Comparison of ENCODE assay signal across 11 cellular contexts in genomic region chr10:60827791-60828488, GRCh38. TPM values are rescaled to one million over a fixed set of nuclear protein-coding genes. Genes with fewer than 3 reads are reported as not detected.
DNase-seq lines count a peak whose midpoint lies in the region; ATAC-seq, FAIRE-seq and TF ChIP-seq lines count a peak whose summit lies in the region.
"Had no signal": no experiment of that assay in that cellular context is flagged by ENCODE, and none has a peak within 500 bp of the region (broad histone marks: within the 10 kb centered on the region; RNA-seq: fewer than 3 reads in every experiment).

No MANE protein-coding gene starts in this region.

- no peak overlapping the region for H3K4me2 ChIP-seq in H1 (ENCODE audit: insufficient read depth in 1 of 2, low read depth in 2 of 2, low read length in 2 of 2)

- H3K36me3 Mint-ChIP-seq in activated T-cell treated with anti-CD3 and anti-CD28 coated beads, Interleukin-2, amount 50 U/mL, for 4 hours (ENCODE audit: insufficient read depth): no peaks in the 10 kb centered on the region

- no peak overlapping the region for H4K5ac ChIP-seq in H1 (ENCODE audit: insufficient read length, low read depth, low read length)

- WGBS in H1 (ENCODE audit: extremely low coverage in 1 of 2, insufficient coverage in 1 of 2, insufficient read length in 1 of 2, insufficient replicate concordance in 2 of 2, low coverage in 1 of 2, low lambda C conversion rate in 2 of 2, missing lambda C conversion rate in 1 of 2), 2 experiments: 84% methylated on average over 5 of the region's 5 CpGs; no CpG with 5 or more reads in 1 of the 2 experiments

- FAIRE-seq in H1 (lab: Jason Lieb, UNC): no peak

- no peak overlapping the region for H2BK15ac ChIP-seq in H1 (ENCODE audit: low read length)

- no peak for TF ChIP-seq RAD21 in H1 (IDR thresholded peaks at IDR 0.05 in 1 of 2, conservative IDR thresholded peaks at IDR 0.05 in 1 of 2; ENCODE audit: low read depth in 2 of 2, low read length in 2 of 2)

- CTCF ChIA-PET in H1 (lab: Charles Lee; ENCODE audit: partially characterized antibody): interaction anchor here (1.8 kb wide), 1 partner anchor 9 kb away, joined by 4 read pairs; no protein-coding TSS in a partner anchor

- peaks cover 6% of the 10 kb centered on the region for H3K4me1 Mint-ChIP-seq in activated T-cell treated with anti-CD3 and anti-CD28 coated beads, Interleukin-2, amount 50 U/mL, for 4 hours (ENCODE audit: low read depth)
- H3K4me1 Mint-ChIP-seq: activated B cell treated with CpG ODN at 0.5 μM for 24 hours had no signal

- no peak for TF ChIP-seq POLR2A in H1 (IDR thresholded peaks at IDR 0.05; ENCODE audit: control extremely low read depth in 1 of 2, low read depth in 2 of 2, low read length in 2 of 2)
- no peak for TF ChIP-seq POLR2A in erythroblast (IDR thresholded peaks at IDR 0.05; ENCODE audit: low read length)

- no peak overlapping the region for H3K56ac ChIP-seq in H1 (replicated peaks; ENCODE audit: insufficient read length, low read depth, low read length)

- H3K27me3 ChIP-seq in H1 (replicated peaks in 1 of 4; ENCODE audit: control insufficient read depth in 3 of 4, extremely low read depth in 1 of 4, insufficient read depth in 3 of 4, low read length in 3 of 4) (no peaks in the 10 kb centered on the region), lower lobe of right lung (ENCODE audit: low read depth) (no peaks in the 10 kb centered on the region)
- H3K27me3 ChIP-seq: tibial nerve had no signal

- H3K9me3 Mint-ChIP-seq in activated T-cell treated with anti-CD3 and anti-CD28 coated beads, Interleukin-2, amount 50 U/mL, for 4 hours: no peaks in the 10 kb centered on the region
- H3K9me3 Mint-ChIP-seq: activated B cell treated with CpG ODN at 0.5 μM for 24 hours had no signal

- H3K9me3 ChIP-seq in H1 (ENCODE audit: insufficient read depth in 2 of 2, low read depth in 1 of 2, low read length in 1 of 2): no peaks in the 10 kb centered on the region
- H3K9me3 ChIP-seq in lower lobe of right lung: no peaks in the 10 kb centered on the region

- TF ChIP-seq CTCF in H1 (IDR thresholded peaks at IDR 0.05; ENCODE audit: control extremely low read depth in 1 of 3, insufficient read depth in 1 of 3, low read depth in 1 of 3, low read length in 3 of 3) (no peak), lower lobe of right lung (IDR thresholded peaks at IDR 0.05) (no peak)

- H3K23ac ChIP-seq in H1 (ENCODE audit: insufficient read length): no peak overlapping the region

- H3K4me1 ChIP-seq in H1 (replicated peaks in 1 of 4; ENCODE audit: control insufficient read depth in 3 of 4, insufficient read depth in 4 of 4, low read length in 3 of 4) (no peaks in the 10 kb centered on the region), lower lobe of right lung (peaks cover 25% of the 10 kb centered on the region)

- no peak overlapping the region for H3K4me3 Mint-ChIP-seq in activated T-cell treated with anti-CD3 and anti-CD28 coated beads, Interleukin-2, amount 50 U/mL, for 4 hours
- H3K4me3 Mint-ChIP-seq: activated B cell treated with CpG ODN at 0.5 μM for 24 hours had no signal

- TF ChIP-seq EP300 in H1 (IDR thresholded peaks at IDR 0.05; ENCODE audit: borderline replicate concordance in 1 of 2, low read depth in 2 of 2, low read length in 2 of 2): no peak

- no peak overlapping the region for H2AFZ ChIP-seq in H1 (ENCODE audit: low read length)

- H2BK12ac ChIP-seq in H1 (ENCODE audit: low read depth, low read length): no peak overlapping the region

- no peaks in the 10 kb centered on the region for H3K36me3 ChIP-seq in H1 (ENCODE audit: control insufficient read depth in 2 of 4, insufficient read depth in 4 of 4, low read length in 3 of 4)
- no peaks in the 10 kb centered on the region for H3K36me3 ChIP-seq in lower lobe of right lung
- H3K36me3 ChIP-seq: tibial nerve had no signal

- H3K79me2 ChIP-seq in H1 (ENCODE audit: control insufficient read depth in 1 of 2, insufficient read depth in 2 of 2, low read length in 2 of 2): no peaks in the 10 kb centered on the region

- no peak overlapping the region for H3K18ac ChIP-seq in H1 (ENCODE audit: extremely low read depth, low read length)

- no peaks in the 10 kb centered on the region for H3K79me1 ChIP-seq in H1 (ENCODE audit: low read depth, low read length)

- H4K20me1 ChIP-seq in H1 (replicated peaks in 1 of 2; ENCODE audit: control insufficient read depth in 1 of 2, insufficient read depth in 2 of 2, low read length in 2 of 2): no peaks in the 10 kb centered on the region

- no peak overlapping the region for H3K4ac ChIP-seq in H1 (replicated peaks; ENCODE audit: insufficient read length, low read depth, low read length)

- peaks cover 11% of the 10 kb centered on the region for H3K27me3 Mint-ChIP-seq in activated T-cell treated with anti-CD3 and anti-CD28 coated beads, Interleukin-2, amount 50 U/mL, for 4 hours (ENCODE audit: low read depth)

- peak; percentile 83 for DNase-seq in AG08395 (ENCODE audit: low spot score)
- peak; percentile 94 for DNase-seq in OCI-M1 (lab: John Stamatoyannopoulos, UW)
- no peak for DNase-seq in H1 (ENCODE audit: low read depth in 1 of 2, low spot score in 2 of 2)
- no peak for DNase-seq in lower lobe of right lung
- DNase-seq in dedifferentiated amniotic fluid mesenchymal stem cell (ENCODE audit: extremely low spot score): no peak
- no peak for DNase-seq in activated T-cell treated with anti-CD3 and anti-CD28 coated beads, Interleukin-2, amount 50 U/mL, for 4 hours
- no peak for DNase-seq in erythroblast (lab: John Stamatoyannopoulos, UW)
- DNase-seq in DMS153 (lab: John Stamatoyannopoulos, UW): no peak
- DNase-seq: activated B cell treated with CpG ODN at 0.5 μM for 24 hours, NCI-H748 treated with DMSO at 0.1 percent for 48 hours had no signal

- H2AK5ac ChIP-seq in H1 (ENCODE audit: low read depth, low read length): no peak overlapping the region

- H3K4me3 ChIP-seq in H1 (ENCODE audit: extremely low read depth in 1 of 4, insufficient read depth in 2 of 4, low read depth in 3 of 4, low read length in 4 of 4): no peak overlapping the region
- H3K4me3 ChIP-seq in lower lobe of right lung: no peak overlapping the region
- H3K4me3 ChIP-seq: tibial nerve had no signal

- no peak overlapping the region for H2BK5ac ChIP-seq in H1 (ENCODE audit: low read depth, low read length)

- intact Hi-C loops in lower lobe of right lung (cut with DNase I): no loop called here

- H2BK120ac ChIP-seq in H1 (replicated peaks; ENCODE audit: low read depth, low read length): no peak overlapping the region

- H3K27ac ChIP-seq in H1 (ENCODE audit: low read depth, low read length): no peak overlapping the region
- peak overlapping the region; percentile 53 for H3K27ac ChIP-seq in lower lobe of right lung
- H3K27ac ChIP-seq: tibial nerve had no signal

- no peak overlapping the region for H4K91ac ChIP-seq in H1 (replicated peaks; ENCODE audit: insufficient read length, low read length)

- H3K9ac ChIP-seq in H1 (replicated peaks in 1 of 4; ENCODE audit: extremely low read depth in 1 of 4, low read depth in 3 of 4, low read length in 3 of 4): no peak overlapping the region

- no peaks in the 10 kb centered on the region for H3K23me2 ChIP-seq in H1 (ENCODE audit: low read depth, low read length)

- 0 out of 2 replicates have a peak overlapping the region, but pooled peaks have one; percentile 52 for H2BK20ac ChIP-seq in H1 (ENCODE audit: low read length)

- POLR2A ChIA-PET in H1 (lab: Charles Lee; ENCODE audit: partially characterized antibody): no interaction called here

- no peak overlapping the region for H4K8ac ChIP-seq in H1 (ENCODE audit: extremely low read depth, insufficient read depth, low read length)

- no peak overlapping the region for H3K14ac ChIP-seq in H1 (ENCODE audit: insufficient read length)

- peak; percentile 56 to 87 for ATAC-seq in lower lobe of right lung
- no peak for ATAC-seq in activated T-cell treated with anti-CD3 and anti-CD28 coated beads, Interleukin-2, amount 50 U/mL, for 4 hours

TF ChIP-seq in H1, 55 proteins besides CTCF, POLR2A, EP300 and RAD21:
- no peak for TF ChIP-seq RFX5 (IDR thresholded peaks at IDR 0.05; ENCODE audit: borderline replicate concordance, low read depth, low read length)
- TF ChIP-seq JUND (IDR thresholded peaks at IDR 0.05; ENCODE audit: low read length): no peak

RNA-seq across cellular contexts. Expression of gene CDK1, which starts 49.7 kb away (rescaled TPM):
- 98.8 and 111 TPM in 2 replicates for total RNA-seq in H1 (2021; fragmentation: NEBNext Ultra II Directional; extraction: Animal tissue kit (Norgen Biotek cat#: 25700))
- 15.1 and 29.4 TPM in 2 replicates for polyA plus RNA-seq in H1 (2011; rRNA removed)
- 47.5 TPM for polyA plus RNA-seq in H1 (2011; cell fraction: cytosol; rRNA removed)
- 13.0 TPM for polyA plus RNA-seq in H1 (2011; cell fraction: nucleus; rRNA removed)
- 32.5 to 64.9 TPM (median 36.1 TPM) in 4 replicates for polyA plus RNA-seq in H1 (2012, experiment 1 of 2)
- 13.2 TPM for polyA plus RNA-seq in H1 (2012, experiment 2 of 2)
- 69.2 TPM for polyA plus RNA-seq in H1 (2013, experiment 1 of 2)
- polyA plus RNA-seq in H1 (2013, experiment 2 of 2): 69.7 TPM
- 18.4 and 28.0 TPM in 2 replicates for polyA minus RNA-seq in H1 (2011; rRNA and poly(A)+ RNA removed)
- polyA minus RNA-seq in H1 (2011; cell fraction: cytosol; rRNA and poly(A)+ RNA removed): 18.0 TPM
- polyA minus RNA-seq in H1 (2011; cell fraction: nucleus; rRNA and poly(A)+ RNA removed): 31.8 TPM
- total RNA-seq in lower lobe of right lung: 4.3 TPM
- 10 to 100 TPM in 2 of 3 donors, 1 to 10 TPM in 1; 9.6 to 15.0 (median 12.7) TPM for total RNA-seq in activated T-cell treated with anti-CD3 and anti-CD28 coated beads, Interleukin-2, amount 50 U/mL, for 4 hours

Comparison
In these comparisons a context has a peak if more than half of its experiments do, and no peak if none do; other contexts are left out.
1. DNase-seq: peak in AG08395 (single experiment) and OCI-M1 (single experiment); none in H1 (0 of 2), lower lobe of right lung (single experiment), dedifferentiated amniotic fluid mesenchymal stem cell (single experiment), activated T-cell treated with anti-CD3 and anti-CD28 coated beads, Interleukin-2, amount 50 U/mL, for 4 hours (single experiment), erythroblast (0 of 2) and DMS153 (single experiment).
2. ATAC-seq: peak in lower lobe of right lung (2 of 2); none in activated T-cell treated with anti-CD3 and anti-CD28 coated beads, Interleukin-2, amount 50 U/mL, for 4 hours (0 of 2).